Comparison of ENCODE assay signal across 23 cellular contexts in genomic region chr11:101241160-101241795, GRCh38.
"Had no signal": no experiment of that assay in that cellular context is flagged by ENCODE, and none has a peak within 500 bp of the region (broad histone marks: within the 10 kb centered on the region; RNA-seq: fewer than 3 reads in every experiment).

No MANE protein-coding gene starts in this region.

- H3K27me3 Mint-ChIP-seq: IgD-negative memory B cell had no signal

- H3K27ac ChIP-seq: HL-60, KMS-11, SJSA1, SK-N-MC had no signal

- H3K9ac ChIP-seq: KMS-11 had no signal

- H3K36me3 ChIP-seq: SJSA1 had no signal

- ATAC-seq: K562 had no signal

- H3K4me2 ChIP-seq: KMS-11 had no signal

- H3K4me1 ChIP-seq: SJSA1 had no signal

- H3K9me3 ChIP-seq: SJSA1 had no signal

- H3K27ac Mint-ChIP-seq: IgD-negative memory B cell had no signal

- H3K4me3 Mint-ChIP-seq: IgD-negative memory B cell had no signal

- H3K27me3 ChIP-seq: SJSA1 had no signal

- DNase-seq: Kasumi-1, MM.1S, NCI-H1092 treated with DMSO at 0.1 percent for 48 hours, NCI-H1436, NCI-H187, NCI-H2029, NCI-H2081 treated with DMSO at 0.1 percent for 48 hours, NCI-H2171, NCI-H226, NCI-H446, NCI-H510A, NCI-H524 treated with DMSO at 0.1 percent for 48 hours, NCI-H69, NCI-H774, Right ventricle myocardium superior, RPMI8226, SIG-M5 had no signal

- H3K4me3 ChIP-seq: K562, SJSA1, SK-N-MC had no signal
